ENCODE assay signal across 7 cellular contexts in the genomic region with DNA sequence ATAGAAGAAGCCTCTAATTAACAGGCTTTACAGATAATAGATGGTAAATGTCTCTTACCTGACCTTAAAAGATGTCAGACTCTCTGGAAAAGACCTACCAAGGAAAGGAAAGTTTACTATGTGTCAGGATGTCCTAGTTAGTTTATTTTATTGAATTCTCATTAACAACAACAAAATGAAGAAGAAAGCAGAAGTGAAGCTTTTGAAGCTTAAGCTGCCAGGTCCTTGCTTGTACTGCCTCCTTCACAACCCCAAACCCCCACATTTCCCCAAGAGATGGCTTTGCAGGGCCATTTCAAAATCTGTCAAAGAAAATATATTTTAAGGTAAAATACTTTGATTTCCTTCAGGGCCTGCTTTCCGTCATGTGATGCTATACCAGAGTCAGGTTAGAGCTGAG.
"Had no signal": no experiment of that assay in that cellular context is flagged by ENCODE, and none has a peak within 500 bp of the region (broad histone marks: within the 10 kb centered on the region; RNA-seq: fewer than 3 reads in every experiment).

No MANE protein-coding gene starts in this region.

- ATAC-seq: HCT116, HepG2 had no signal

- DNase-seq: GM23248, GOT3, H7, HFFc6, KBM-7 had no signal
